8 cellular contexts compared by ENCODE assay signal in genomic region chr6:84333827-84334226, GRCh38.
"Had no signal": no experiment of that assay in that cellular context is flagged by ENCODE, and none has a peak within 500 bp of the region (broad histone marks: within the 10 kb centered on the region; RNA-seq: fewer than 3 reads in every experiment).

No MANE protein-coding gene starts in this region.

- DNase-seq: GDM1, GF-D8 had no signal

- H3K4me3 ChIP-seq: GM12878 had no signal

- FAIRE-seq: G401.6, GM12878, GM12891, GM12892, GM18507, GM19239 had no signal
